Comparison of ENCODE assay signal across 20 cellular contexts in genomic region chr12:131457028-131457310, GRCh38.
DNase-seq lines count a peak whose midpoint lies in the region; ATAC-seq and TF ChIP-seq lines count a peak whose summit lies in the region.
"Had no signal": no experiment of that assay in that cellular context is flagged by ENCODE, and none has a peak within 500 bp of the region (broad histone marks: within the 10 kb centered on the region; RNA-seq: fewer than 3 reads in every experiment).

No MANE protein-coding gene starts in this region.

- DNase-seq in left ventricle myocardium superior (peak; percentile 18), cardiac septum (ENCODE audit: low spot score) (no peak), islet precursor cell (peak; percentile 43), spleen (peak; percentile 67), GM03348 (ENCODE audit: low spot score) (no peak)
- no peak for DNase-seq in natural killer cell treated with Interleukin-12 subunit alpha and Interleukin-12 subunit beta and Interleukin-15 and Interleukin-18, amount 100 ng/mL, for 72 hours (ENCODE audit: low spot score)
- DNase-seq in activated naive CD4-positive, alpha-beta T cell (lab: John Stamatoyannopoulos, UW): no peak
- DNase-seq: 8988T; CD4-positive, CD25-positive, alpha-beta regulatory T cell; COR-L47; DMS 273 treated with DMSO at 0.1 percent for 48 hours; DMS53; DND-41; EL; GM23248; HCEC 1CT had no signal

- H3K4me3 ChIP-seq in spleen: no peak overlapping the region
- H3K4me3 ChIP-seq: BLaER1, GM23248 had no signal

- no peaks in the 10 kb centered on the region for H3K4me1 ChIP-seq in spleen

- H3K27me3 Mint-ChIP-seq in natural killer cell treated with Interleukin-12 subunit alpha and Interleukin-12 subunit beta and Interleukin-15 and Interleukin-18, amount 100 ng/mL, for 72 hours: peaks cover 8 to 9% of the 10 kb centered on the region in 2 donors

- intact Hi-C loops in left ventricle myocardium superior (cut with micrococcal nuclease): no loop called here
- intact Hi-C loops in cardiac septum (cut with DNase I): loop anchor here (10.0 kb wide), 1 partner anchor 542 kb away; no protein-coding TSS in a partner anchor
- intact Hi-C loops in spleen (cut with DNase I; ENCODE audit: low total_unique reads): no loop called here

- peaks cover 0 to 70% (median 0%) of the 10 kb centered on the region in 7 donors for H3K27me3 ChIP-seq in spleen (replicated peaks in 1 of 7)
- H3K27me3 ChIP-seq: BLaER1 had no signal

- H3K36me3 Mint-ChIP-seq in natural killer cell treated with Interleukin-12 subunit alpha and Interleukin-12 subunit beta and Interleukin-15 and Interleukin-18, amount 100 ng/mL, for 72 hours: no peaks in the 10 kb centered on the region
- H3K36me3 Mint-ChIP-seq: CD4-positive, CD25-positive, alpha-beta regulatory T cell; CD8-positive, alpha-beta memory T cell had no signal

- peaks cover 0 to 4% (median 0%) of the 10 kb centered on the region in 8 donors for H3K9me3 ChIP-seq in spleen
- H3K9me3 ChIP-seq: BLaER1 had no signal

- H3K27ac Mint-ChIP-seq in natural killer cell treated with Interleukin-12 subunit alpha and Interleukin-12 subunit beta and Interleukin-15 and Interleukin-18, amount 100 ng/mL, for 72 hours: no peak overlapping the region
- H3K27ac Mint-ChIP-seq: CD4-positive, CD25-positive, alpha-beta regulatory T cell; CD8-positive, alpha-beta memory T cell had no signal

- H3K36me3 ChIP-seq in spleen: no peaks in the 10 kb centered on the region
- H3K36me3 ChIP-seq: BLaER1 had no signal

- peaks cover 0 to 2% of the 10 kb centered on the region in 2 donors for H3K4me1 Mint-ChIP-seq in natural killer cell treated with Interleukin-12 subunit alpha and Interleukin-12 subunit beta and Interleukin-15 and Interleukin-18, amount 100 ng/mL, for 72 hours (ENCODE audit: low read depth in 2 of 2)
- H3K4me1 Mint-ChIP-seq: CD4-positive, CD25-positive, alpha-beta regulatory T cell had no signal

- no peak for TF ChIP-seq CTCF in spleen (IDR thresholded peaks at IDR 0.05 in 8 of 11, conservative IDR thresholded peaks at IDR 0.05 in 3 of 11)

- ATAC-seq in left ventricle myocardium superior (no peak), GM19328 (IDR thresholded peaks at IDR 0.05; ENCODE audit: unreplicated experiment) (no peak)
- ATAC-seq in natural killer cell treated with Interleukin-12 subunit alpha and Interleukin-12 subunit beta and Interleukin-15 and Interleukin-18, amount 100 ng/mL, for 72 hours: no peak

- no peak for TF ChIP-seq POLR2A in spleen (IDR thresholded peaks at IDR 0.05)

- H3K27ac ChIP-seq in spleen: no peak overlapping the region
- H3K27ac ChIP-seq: BLaER1, GM23248, HL-60 had no signal

- no peak overlapping the region for H3K4me3 Mint-ChIP-seq in natural killer cell treated with Interleukin-12 subunit alpha and Interleukin-12 subunit beta and Interleukin-15 and Interleukin-18, amount 100 ng/mL, for 72 hours
- H3K4me3 Mint-ChIP-seq: CD4-positive, CD25-positive, alpha-beta regulatory T cell; CD8-positive, alpha-beta memory T cell had no signal

- H3K9me3 Mint-ChIP-seq in natural killer cell treated with Interleukin-12 subunit alpha and Interleukin-12 subunit beta and Interleukin-15 and Interleukin-18, amount 100 ng/mL, for 72 hours: no peaks in the 10 kb centered on the region

- WGBS in spleen, 5 donors: 86 to 95% (median 91%) methylated on average over 9 to 15 of the region's 15 CpGs

Comparison
In these comparisons a context has a peak if more than half of its experiments do, and no peak if none do; other contexts are left out.
1. DNase-seq: peak in left ventricle myocardium superior (single experiment), islet precursor cell (single experiment) and spleen (single experiment); none in cardiac septum (single experiment), natural killer cell treated with Interleukin-12 subunit alpha and Interleukin-12 subunit beta and Interleukin-15 and Interleukin-18, amount 100 ng/mL, for 72 hours (single experiment), activated naive CD4-positive, alpha-beta T cell (0 of 4) and GM03348 (single experiment).